In the genomic region with DNA sequence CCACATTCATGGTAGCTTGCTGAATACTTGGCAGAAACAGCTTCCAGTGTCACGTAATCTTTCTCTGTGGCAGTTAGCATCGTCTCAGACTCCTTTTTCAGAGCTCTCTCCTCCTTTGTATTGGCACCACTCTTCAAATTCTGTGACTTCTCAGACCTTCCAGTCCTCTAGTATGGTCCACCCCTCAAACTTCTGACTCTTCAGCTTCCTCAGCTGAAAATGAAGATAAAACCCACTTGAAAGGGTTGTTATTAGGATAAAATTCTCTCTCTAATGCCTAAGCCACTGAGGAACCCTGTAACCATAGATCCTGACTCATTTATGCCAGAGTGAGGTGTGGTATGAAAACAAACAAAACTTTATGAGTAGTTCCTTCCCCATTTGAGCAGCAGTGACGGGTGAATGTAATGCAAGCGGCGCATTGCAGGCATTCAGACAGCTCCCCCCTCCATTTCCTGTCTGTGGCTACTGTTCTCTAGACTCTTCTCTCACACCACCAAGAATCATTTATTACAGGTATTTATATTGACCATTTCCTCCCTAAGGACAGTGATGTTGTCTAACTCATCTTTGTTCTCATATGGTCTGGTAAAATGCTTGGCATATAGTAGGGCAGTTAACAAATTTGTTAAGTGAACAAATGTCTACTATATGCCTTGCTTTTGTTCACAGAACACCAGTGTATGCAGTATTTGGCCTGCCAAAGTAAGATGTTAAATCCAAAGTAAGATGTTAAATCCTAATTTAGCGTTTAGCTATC, we compare ENCODE assay signal across 8 cellular contexts. TPM values are rescaled to one million over a fixed set of nuclear protein-coding genes. Genes with fewer than 3 reads are reported as not detected.
DNase-seq lines count a peak whose midpoint lies in the region; ATAC-seq, FAIRE-seq and TF ChIP-seq lines count a peak whose summit lies in the region.

No MANE protein-coding gene starts in this region.

- H3K27ac ChIP-seq in ACC112 (ENCODE audit: low read depth, low read length) = peak overlapping the region; percentile 83
- H3K27ac ChIP-seq in kidney (ENCODE audit: low read depth in 2 of 2, low read length in 2 of 2) = no peak overlapping the region

- H3K27me3 ChIP-seq in ACC112 (ENCODE audit: insufficient read depth, low read length) = no peaks in the 10 kb centered on the region

- H3K9me3 ChIP-seq in kidney (ENCODE audit: control insufficient read depth in 1 of 2, low read length in 2 of 2) = no peaks in the 10 kb centered on the region

- DNase-seq in GM19238 (ENCODE audit: insufficient read length, low spot score) (peak; percentile 39), SK-MEL-5 (ENCODE audit: low read depth, low spot score) (peak; percentile 8), iPS-NIHi7 (ENCODE audit: extremely low spot score) (peak; percentile 32), kidney (no peak)
- DNase-seq in activated naive CD4-positive, alpha-beta T cell treated with anti-CD3 and anti-CD28 coated beads, Interleukin-2, amount 50 U/mL, for 16 hours = peak; percentile 71
- DNase-seq in stimulated activated CD4-positive, alpha-beta T cell treated with anti-CD3 and anti-CD28 coated beads, Interleukin-1b, Interleukin-23, amount 100 ng/mL, for 1 hour (ENCODE audit: low read depth in 2 of 2) = peak; percentile 10 to 26

- H3K79me2 ChIP-seq in ACC112 (ENCODE audit: control insufficient read depth, insufficient read depth, low read length, unreplicated experiment) = peaks cover 66% of the 10 kb centered on the region

- H3K36me3 ChIP-seq in ACC112 (ENCODE audit: insufficient read depth, low read length) = no peaks in the 10 kb centered on the region
- no peaks in the 10 kb centered on the region for H3K36me3 ChIP-seq in kidney (ENCODE audit: control insufficient read depth in 1 of 2, insufficient read depth in 2 of 2, low read length in 2 of 2)

- in situ Hi-C loops in SK-MEL-5 (cut with HindIII; ENCODE audit: low pct_unique_long_range_greater_than_20kb, low sequenced_read_pairs) = no loop called here

- TF ChIP-seq CTCF in kidney (IDR thresholded peaks at IDR 0.05; ENCODE audit: borderline replicate concordance, extremely low read depth, insufficient read depth) = no peak

- intact Hi-C loops in kidney (cut with DNase I) = no loop called here

- H3K4me3 ChIP-seq in ACC112 (ENCODE audit: low read depth, low read length) (peak overlapping the region; percentile 50), kidney (ENCODE audit: low read length in 2 of 2) (no peak overlapping the region)

- no peak for FAIRE-seq in kidney (lab: Jason Lieb, UNC)

- peaks cover 47% of the 10 kb centered on the region for H3K4me1 ChIP-seq in ACC112 (ENCODE audit: control insufficient read depth, insufficient read depth, low read length, unreplicated experiment)
- peaks cover 0 to 4% of the 10 kb centered on the region in 2 donors for H3K4me1 ChIP-seq in kidney (ENCODE audit: control insufficient read depth in 1 of 2, insufficient read depth in 1 of 2, low read depth in 1 of 2, low read length in 2 of 2)

- peak; percentile 99 for ATAC-seq in HG03175 (IDR thresholded peaks at IDR 0.05; ENCODE audit: unreplicated experiment)

- peak overlapping the region in 1 of 2 donors; percentile 21 for H3K9ac ChIP-seq in kidney (ENCODE audit: low read length in 2 of 2)

- H2AFZ ChIP-seq in ACC112 (ENCODE audit: low read length, unreplicated experiment) = peak overlapping the region; percentile 10

RNA-seq across cellular contexts. Expression of a gene that starts 35.3 kb away (rescaled TPM):
- 68.8 and 73.2 TPM in 2 replicates for total RNA-seq in SK-MEL-5 (2014; rRNA removed; shearing (Covaris generic))
- polyA plus RNA-seq in SK-MEL-5 (2015; cell fraction: cytosol; rRNA removed) = 32.5 and 47.4 TPM in 2 replicates
- 11.1 and 25.1 TPM in 2 replicates for polyA plus RNA-seq in SK-MEL-5 (2015; cell fraction: nucleus; rRNA removed)
- 59.3 TPM for total RNA-seq in kidney
- 11.8 TPM for polyA plus RNA-seq in kidney (ENCODE audit: insufficient read depth, low read depth, low replicate concordance)
